ENCODE assay signal across 8 cellular contexts in genomic region chr14:92513204-92513965, GRCh38. TPM values are rescaled to one million over a fixed set of nuclear protein-coding genes. Genes with fewer than 3 reads are reported as not detected.
DNase-seq lines count a peak whose midpoint lies in the region; ATAC-seq, FAIRE-seq and TF ChIP-seq lines count a peak whose summit lies in the region.

Gene RIN3, plus strand, starts transcription at chr14:92513781. Its CDS starts 152 bp downstream, at chr14:92513933.

- H2AK9ac ChIP-seq in IMR-90 (replicated peaks; ENCODE audit: low read depth, low read length, poor library complexity): peak within 1 kb of the TSS; percentile 98

- no peak within 1 kb of the TSS for H3K27ac Mint-ChIP-seq in activated CD4-positive, alpha-beta memory T cell treated with anti-CD3 and anti-CD28 coated beads, Interleukin-2, amount 10 ng/mL, durations not matched to agents 7 days and 5 days
- no peak within 1 kb of the TSS for H3K27ac Mint-ChIP-seq in mesothelial cell of epicardium

- BruUV-seq in IMR-90 (replicated peaks; lab: Mats Ljungman, UMichigan) (no TSS peak), endothelial cell of umbilical vein (replicated peaks; lab: Mats Ljungman, UMichigan) (no TSS peak)

- TF ChIP-seq POLR2A in IMR-90 (IDR thresholded peaks at IDR 0.05; ENCODE audit: low read depth, low read length) (peak; percentile 73), endothelial cell of umbilical vein (IDR thresholded peaks at IDR 0.05; ENCODE audit: low read depth, low read length) (peak; percentile 65)

- H3K9me3 ChIP-seq in IMR-90 (ENCODE audit: control insufficient read depth, insufficient read depth, low read length) (no peaks in the 10 kb centered on the region), endothelial cell of umbilical vein (replicated peaks; ENCODE audit: control insufficient read depth, insufficient read depth, low read length) (no peaks in the 10 kb centered on the region)

- peaks cover 9% of the 10 kb centered on the region for H3K9me1 ChIP-seq in IMR-90 (ENCODE audit: insufficient read depth, low read length)
- no peaks in the 10 kb centered on the region for H3K9me1 ChIP-seq in endothelial cell of umbilical vein (replicated peaks; ENCODE audit: control insufficient read depth, extremely low read depth, insufficient read depth, low read length)

- peaks cover 10% of the 10 kb centered on the region for H3K4me1 Mint-ChIP-seq in activated CD4-positive, alpha-beta memory T cell treated with anti-CD3 and anti-CD28 coated beads, Interleukin-2, amount 10 ng/mL, durations not matched to agents 7 days and 5 days
- H3K4me1 Mint-ChIP-seq in mesothelial cell of epicardium: peaks cover 9% of the 10 kb centered on the region

- H3K23ac ChIP-seq in IMR-90 (ENCODE audit: low read depth, low read length): peak within 1 kb of the TSS; percentile 88

- DNase-seq in CMK (ENCODE audit: low read depth): peak; percentile 36
- peak; percentile 65 for DNase-seq in IMR-90
- DNase-seq in activated CD4-positive, alpha-beta memory T cell treated with anti-CD3 and anti-CD28 coated beads, Interleukin-2, amount 10 ng/mL, durations not matched to agents 7 days and 5 days: peak; percentile 53
- peak; percentile 48 for DNase-seq in endothelial cell of umbilical vein (ENCODE audit: low read depth, low spot score)
- DNase-seq in mesothelial cell of epicardium (ENCODE audit: low spot score in 2 of 2, unreplicated experiment in 2 of 2): peak; percentile 50 to 62
- no peak for DNase-seq in SHP77 treated with DMSO at 0.1 percent for 48 hours (lab: John Stamatoyannopoulos, UW)

- H3K27me3 ChIP-seq in IMR-90 (ENCODE audit: control insufficient read depth, insufficient read depth, low read length): no peaks in the 10 kb centered on the region
- no peaks in the 10 kb centered on the region for H3K27me3 ChIP-seq in endothelial cell of umbilical vein (ENCODE audit: control insufficient read depth in 2 of 2, insufficient read depth in 2 of 2, low read length in 2 of 2)

- peaks cover 36% of the 10 kb centered on the region for H3K27me3 Mint-ChIP-seq in activated CD4-positive, alpha-beta memory T cell treated with anti-CD3 and anti-CD28 coated beads, Interleukin-2, amount 10 ng/mL, durations not matched to agents 7 days and 5 days
- no peaks in the 10 kb centered on the region for H3K27me3 Mint-ChIP-seq in mesothelial cell of epicardium (ENCODE audit: low read depth)

- H3K4me3 Mint-ChIP-seq in activated CD4-positive, alpha-beta memory T cell treated with anti-CD3 and anti-CD28 coated beads, Interleukin-2, amount 10 ng/mL, durations not matched to agents 7 days and 5 days: peak within 1 kb of the TSS; percentile 67
- peak within 1 kb of the TSS; percentile 78 for H3K4me3 Mint-ChIP-seq in mesothelial cell of epicardium

- CTCF ChIA-PET in IMR-90 (lab: Yijun Ruan, JAX): interaction anchor here (0.9 kb wide), 1 partner anchor 54 kb away, joined by 3 read pairs; no protein-coding TSS in a partner anchor
- CTCF ChIA-PET in activated CD4-positive, alpha-beta memory T cell treated with anti-CD3 and anti-CD28 coated beads, Interleukin-2, amount 10 ng/mL, durations not matched to agents 7 days and 5 days (lab: Charles Lee): no interaction called here
- CTCF ChIA-PET in endothelial cell of umbilical vein (lab: Charles Lee): interaction anchor here (1.7 kb wide), 1 partner anchor 10 kb away, joined by 5 read pairs; no protein-coding TSS in a partner anchor

- ATAC-seq in GM21390 (IDR thresholded peaks at IDR 0.05; ENCODE audit: unreplicated experiment): peak; percentile 76
- ATAC-seq in IMR-90 (ENCODE audit: low read depth): peak; percentile 63

- WGBS in IMR-90 (ENCODE audit: extremely low coverage in 2 of 2, insufficient read length in 1 of 2), 2 experiments: 9% methylated on average over 25 of the region's 79 CpGs; no CpG with 5 or more reads in 1 of the 2 experiments

- H3K9ac ChIP-seq in IMR-90 (ENCODE audit: low read depth, low read length) (peak within 1 kb of the TSS; percentile 92), endothelial cell of umbilical vein (replicated peaks; ENCODE audit: extremely low read depth, insufficient read depth, low read length) (peak within 1 kb of the TSS; percentile 84)

- dilution Hi-C loops in IMR-90 (cut with HindIII; ENCODE audit: low sequenced_read_pairs, unreplicated experiment) (no loop called here), endothelial cell of umbilical vein (cut with MboI; ENCODE audit: extremely low pct_ligation_motif_present, low sequenced_read_pairs) (no loop called here)

- H3K4me3 ChIP-seq in IMR-90 (ENCODE audit: insufficient read depth, low read depth, low read length): peak within 1 kb of the TSS; percentile 68
- peak within 1 kb of the TSS; percentile 62 to 76 (median 67) for H3K4me3 ChIP-seq in endothelial cell of umbilical vein (replicated peaks in 1 of 3; ENCODE audit: insufficient read depth in 1 of 3, low read depth in 1 of 3, low read length in 3 of 3)

- H4K20me1 ChIP-seq in IMR-90 (ENCODE audit: insufficient read depth, low read length) (no peaks in the 10 kb centered on the region; the same call in none of the 2 replicates), endothelial cell of umbilical vein (replicated peaks; ENCODE audit: control insufficient read depth, extremely low read depth, insufficient read depth, low read length) (no peaks in the 10 kb centered on the region)

- TF ChIP-seq RAD21 in IMR-90 (IDR thresholded peaks at IDR 0.05; ENCODE audit: low read length): no peak

- peak within 1 kb of the TSS; percentile 93 for H3K14ac ChIP-seq in IMR-90 (replicated peaks; ENCODE audit: low read depth, low read length)

- H3K9me3 Mint-ChIP-seq in activated CD4-positive, alpha-beta memory T cell treated with anti-CD3 and anti-CD28 coated beads, Interleukin-2, amount 10 ng/mL, durations not matched to agents 7 days and 5 days: no peaks in the 10 kb centered on the region
- no peaks in the 10 kb centered on the region for H3K9me3 Mint-ChIP-seq in mesothelial cell of epicardium

- no peaks in the 10 kb centered on the region for H3K36me3 Mint-ChIP-seq in activated CD4-positive, alpha-beta memory T cell treated with anti-CD3 and anti-CD28 coated beads, Interleukin-2, amount 10 ng/mL, durations not matched to agents 7 days and 5 days (ENCODE audit: low read depth)
- no peaks in the 10 kb centered on the region for H3K36me3 Mint-ChIP-seq in mesothelial cell of epicardium

- peak within 1 kb of the TSS; percentile 91 for H2AFZ ChIP-seq in IMR-90 (replicated peaks; ENCODE audit: low read length, poor library complexity)
- H2AFZ ChIP-seq in endothelial cell of umbilical vein (ENCODE audit: low read depth, low read length): peak within 1 kb of the TSS; percentile 78

- peak within 1 kb of the TSS; percentile 41 for H2AK5ac ChIP-seq in IMR-90 (ENCODE audit: low read depth, low read length)

- POLR2A ChIA-PET in IMR-90 (lab: Charles Lee; ENCODE audit: unreplicated experiment): interaction anchor here (0.7 kb wide), 1 partner anchor 1125 kb away, joined by 3 read pairs; no protein-coding TSS in a partner anchor
- POLR2A ChIA-PET in activated CD4-positive, alpha-beta memory T cell treated with anti-CD3 and anti-CD28 coated beads, Interleukin-2, amount 10 ng/mL, durations not matched to agents 7 days and 5 days (lab: Charles Lee): interaction anchor here (1.1 to 1.9 kb wide), 3 partner anchors 9 to 72 kb away, joined by 3 to 4 read pairs (median 4); no protein-coding TSS in a partner anchor
- POLR2A ChIA-PET in endothelial cell of umbilical vein (lab: Charles Lee): interaction anchor here (1.2 kb wide), 1 partner anchor 27 kb away, joined by 3 read pairs; no protein-coding TSS in a partner anchor

- H3K79me1 ChIP-seq in IMR-90 (ENCODE audit: low read depth in 1 of 2, low read length in 2 of 2): peaks cover 19 to 51% of the 10 kb centered on the region in 2 experiments

- peak within 1 kb of the TSS; percentile 79 for H3K18ac ChIP-seq in IMR-90 (ENCODE audit: low read depth, low read length)

- peaks cover 13% of the 10 kb centered on the region for H3K4me1 ChIP-seq in IMR-90 (ENCODE audit: control insufficient read depth, insufficient read depth, low read length)
- peaks cover 21% of the 10 kb centered on the region for H3K4me1 ChIP-seq in endothelial cell of umbilical vein (ENCODE audit: control insufficient read depth, extremely low read depth, insufficient read depth, low read length)

- peak within 1 kb of the TSS; percentile 56 for H3K56ac ChIP-seq in IMR-90 (ENCODE audit: extremely low read depth, insufficient read depth, low read length)

- H3K4me2 ChIP-seq in IMR-90 (ENCODE audit: low read depth, low read length): peak within 1 kb of the TSS; percentile 90
- H3K4me2 ChIP-seq in endothelial cell of umbilical vein (ENCODE audit: insufficient read depth, low read length): peak within 1 kb of the TSS; percentile 83

- H2BK15ac ChIP-seq in IMR-90 (ENCODE audit: low read depth, low read length): peak within 1 kb of the TSS; percentile 55; the same call in 2 of the 3 replicates

- H2BK120ac ChIP-seq in IMR-90 (ENCODE audit: low read depth, low read length): peak within 1 kb of the TSS; percentile 89

- H4K5ac ChIP-seq in IMR-90 (ENCODE audit: low read depth, low read length): peak within 1 kb of the TSS; percentile 75

- peak within 1 kb of the TSS; percentile 82 for H3K27ac ChIP-seq in IMR-90 (ENCODE audit: insufficient read depth, low read length)
- peak within 1 kb of the TSS; percentile 60 for H3K27ac ChIP-seq in endothelial cell of umbilical vein (ENCODE audit: insufficient read depth, low read depth, low read length)

- H4K91ac ChIP-seq in IMR-90 (ENCODE audit: insufficient read depth, low read depth, low read length): peak within 1 kb of the TSS; percentile 94

- H3K36me3 ChIP-seq in IMR-90 (ENCODE audit: control insufficient read depth, insufficient read depth, low read length): no peaks in the 10 kb centered on the region
- no peaks in the 10 kb centered on the region for H3K36me3 ChIP-seq in endothelial cell of umbilical vein (ENCODE audit: control insufficient read depth in 2 of 2, extremely low read depth in 1 of 2, insufficient read depth in 2 of 2, low read length in 2 of 2)

- FAIRE-seq in endothelial cell of umbilical vein (lab: Jason Lieb, UNC): peak; percentile 56

- H2BK5ac ChIP-seq in IMR-90 (ENCODE audit: low read depth, low read length, poor library complexity, severe bottlenecking): peak within 1 kb of the TSS; percentile 67

- peak within 1 kb of the TSS; percentile 54; the same call in 1 of the 2 replicates for H2BK20ac ChIP-seq in IMR-90 (ENCODE audit: low read depth, low read length)

- TF ChIP-seq CTCF in IMR-90 (conservative IDR thresholded peaks at IDR 0.05; ENCODE audit: low read depth, low read length): no peak
- no peak for TF ChIP-seq CTCF in endothelial cell of umbilical vein (IDR thresholded peaks at IDR 0.05; ENCODE audit: extremely low read depth in 1 of 2, insufficient read depth in 1 of 2, low read depth in 1 of 2, low read length in 2 of 2)
- no peak for TF ChIP-seq CTCF in mesothelial cell of epicardium (IDR thresholded peaks at IDR 0.05; ENCODE audit: unreplicated experiment)
- TF ChIP-seq CTCF in subcutaneous adipose tissue (IDR thresholded peaks at IDR 0.05; ENCODE audit: low read depth): no peak

- H4K8ac ChIP-seq in IMR-90 (ENCODE audit: low read depth in 2 of 2, low read length in 2 of 2): peak within 1 kb of the TSS; percentile 84 to 91

- peak within 1 kb of the TSS; percentile 93 for H3K4ac ChIP-seq in IMR-90 (ENCODE audit: low read depth, low read length)

- in situ Hi-C loops in IMR-90 (cut with MboI; ENCODE audit: low sequenced_read_pairs): no loop called here

- intact Hi-C loops in IMR-90 (cut with micrococcal nuclease) (loop anchor here (1.0 to 10.0 kb wide), 3 partner anchors 39 to 169 kb away; no protein-coding TSS in a partner anchor), endothelial cell of umbilical vein (cut with micrococcal nuclease) (no loop called here)

- peaks cover 4% of the 10 kb centered on the region for H3K79me2 ChIP-seq in endothelial cell of umbilical vein (ENCODE audit: control insufficient read depth, insufficient read depth, low read length)

RNA-seq across cellular contexts. Expression of gene RIN3, which starts in this region (rescaled TPM):
- total RNA-seq in IMR-90 (2012; rRNA removed): 2.2 and 2.5 TPM in 2 replicates
- 11.1 and 11.6 TPM in 2 replicates for polyA plus RNA-seq in IMR-90 (2012; rRNA removed)
- polyA plus RNA-seq in IMR-90 (2012; cell fraction: cytosol; rRNA removed): 8.9 and 13.9 TPM in 2 replicates
- polyA plus RNA-seq in IMR-90 (2012; cell fraction: nucleus; rRNA removed; ENCODE audit: low replicate concordance): 10.8 and 19.9 TPM in 2 replicates
- 10 to 100 TPM; 29.3 to 31.5 TPM for total RNA-seq in activated CD4-positive, alpha-beta memory T cell treated with anti-CD3 and anti-CD28 coated beads, Interleukin-2, amount 10 ng/mL, durations not matched to agents 7 days and 5 days
- 20.8 and 29.5 TPM in 2 replicates for total RNA-seq in endothelial cell of umbilical vein
- polyA plus RNA-seq in endothelial cell of umbilical vein: 5.1 and 5.8 TPM in 2 replicates
- polyA plus RNA-seq in endothelial cell of umbilical vein (2011; cell fraction: cytosol; rRNA removed): 6.3 and 8.4 TPM in 2 replicates
- polyA plus RNA-seq in endothelial cell of umbilical vein (2011; cell fraction: nucleus; rRNA removed): 8.8 and 10.4 TPM in 2 replicates
- 11.8 and 12.4 TPM in 2 replicates for polyA plus RNA-seq in endothelial cell of umbilical vein (2012)
- polyA minus RNA-seq in endothelial cell of umbilical vein: 10.6 and 13.4 TPM in 2 replicates
- polyA minus RNA-seq in endothelial cell of umbilical vein (2011; cell fraction: cytosol; rRNA and poly(A)+ RNA removed): not detected
- polyA minus RNA-seq in endothelial cell of umbilical vein (2011; cell fraction: nucleus; rRNA and poly(A)+ RNA removed): 15.2 and 18.2 TPM in 2 replicates
- total RNA-seq in mesothelial cell of epicardium: 16.4 to 19.9 TPM (median 16.8 TPM) in 3 replicates
- total RNA-seq in subcutaneous adipose tissue: 10 to 100 TPM; 15.1 to 32.3 (median 21.9) TPM
